In the genomic region with DNA sequence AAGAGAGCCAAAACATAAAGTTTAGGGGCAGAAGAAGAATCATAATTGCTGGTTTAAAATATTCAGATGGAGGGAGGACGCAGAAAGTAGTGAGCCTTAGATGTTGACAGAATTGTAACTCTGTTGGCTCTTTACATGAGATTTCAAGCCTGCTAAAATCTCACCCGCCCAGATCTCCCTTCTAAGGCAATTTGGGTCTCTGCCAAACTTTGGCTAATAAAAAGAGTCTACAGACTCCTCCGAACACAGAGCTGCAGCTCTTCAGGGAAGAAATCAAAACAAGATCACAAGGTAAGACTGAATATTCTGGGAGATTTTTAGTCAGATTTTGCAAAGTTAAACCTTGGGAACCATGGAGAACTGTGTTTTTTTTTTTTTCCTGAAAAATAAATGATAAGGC, we compare ENCODE assay signal across 1 cellular context.
TF ChIP-seq lines count a peak whose summit lies in the region.

A gene with protein sequence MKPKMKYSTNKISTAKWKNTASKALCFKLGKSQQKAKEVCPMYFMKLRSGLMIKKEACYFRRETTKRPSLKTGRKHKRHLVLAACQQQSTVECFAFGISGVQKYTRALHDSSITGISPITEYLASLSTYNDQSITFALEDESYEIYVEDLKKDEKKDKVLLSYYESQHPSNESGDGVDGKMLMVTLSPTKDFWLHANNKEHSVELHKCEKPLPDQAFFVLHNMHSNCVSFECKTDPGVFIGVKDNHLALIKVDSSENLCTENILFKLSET (plus strand): TSS at position 246 of the 400 bp plus-strand sequence. CDS start 25,888 bp downstream, outside the sequence.

TF ChIP-seq in GM23338, 12 proteins besides CTCF, POLR2A, EP300 and RAD21 (continued from another document):
- TF ChIP-seq, protein P1, sequence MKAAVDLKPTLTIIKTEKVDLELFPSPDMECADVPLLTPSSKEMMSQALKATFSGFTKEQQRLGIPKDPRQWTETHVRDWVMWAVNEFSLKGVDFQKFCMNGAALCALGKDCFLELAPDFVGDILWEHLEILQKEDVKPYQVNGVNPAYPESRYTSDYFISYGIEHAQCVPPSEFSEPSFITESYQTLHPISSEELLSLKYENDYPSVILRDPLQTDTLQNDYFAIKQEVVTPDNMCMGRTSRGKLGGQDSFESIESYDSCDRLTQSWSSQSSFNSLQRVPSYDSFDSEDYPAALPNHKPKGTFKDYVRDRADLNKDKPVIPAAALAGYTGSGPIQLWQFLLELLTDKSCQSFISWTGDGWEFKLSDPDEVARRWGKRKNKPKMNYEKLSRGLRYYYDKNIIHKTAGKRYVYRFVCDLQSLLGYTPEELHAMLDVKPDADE (IDR thresholded peaks at IDR 0.05) = no peak
- TF ChIP-seq ZNF114 (CRISPR knock-in tag; IDR thresholded peaks at IDR 0.05) (no peak), EZH2phosphoT487 (IDR thresholded peaks at IDR 0.05; ENCODE audit: unreplicated experiment) (no peak), ZNF331 (CRISPR knock-in tag; IDR thresholded peaks at IDR 0.05; ENCODE audit: low read depth) (no peak), STAT1 (IDR thresholded peaks at IDR 0.05; ENCODE audit: unreplicated experiment) (no peak), JUNB (IDR thresholded peaks at IDR 0.05; ENCODE audit: unreplicated experiment) (no peak)
- TF ChIP-seq, protein P2, sequence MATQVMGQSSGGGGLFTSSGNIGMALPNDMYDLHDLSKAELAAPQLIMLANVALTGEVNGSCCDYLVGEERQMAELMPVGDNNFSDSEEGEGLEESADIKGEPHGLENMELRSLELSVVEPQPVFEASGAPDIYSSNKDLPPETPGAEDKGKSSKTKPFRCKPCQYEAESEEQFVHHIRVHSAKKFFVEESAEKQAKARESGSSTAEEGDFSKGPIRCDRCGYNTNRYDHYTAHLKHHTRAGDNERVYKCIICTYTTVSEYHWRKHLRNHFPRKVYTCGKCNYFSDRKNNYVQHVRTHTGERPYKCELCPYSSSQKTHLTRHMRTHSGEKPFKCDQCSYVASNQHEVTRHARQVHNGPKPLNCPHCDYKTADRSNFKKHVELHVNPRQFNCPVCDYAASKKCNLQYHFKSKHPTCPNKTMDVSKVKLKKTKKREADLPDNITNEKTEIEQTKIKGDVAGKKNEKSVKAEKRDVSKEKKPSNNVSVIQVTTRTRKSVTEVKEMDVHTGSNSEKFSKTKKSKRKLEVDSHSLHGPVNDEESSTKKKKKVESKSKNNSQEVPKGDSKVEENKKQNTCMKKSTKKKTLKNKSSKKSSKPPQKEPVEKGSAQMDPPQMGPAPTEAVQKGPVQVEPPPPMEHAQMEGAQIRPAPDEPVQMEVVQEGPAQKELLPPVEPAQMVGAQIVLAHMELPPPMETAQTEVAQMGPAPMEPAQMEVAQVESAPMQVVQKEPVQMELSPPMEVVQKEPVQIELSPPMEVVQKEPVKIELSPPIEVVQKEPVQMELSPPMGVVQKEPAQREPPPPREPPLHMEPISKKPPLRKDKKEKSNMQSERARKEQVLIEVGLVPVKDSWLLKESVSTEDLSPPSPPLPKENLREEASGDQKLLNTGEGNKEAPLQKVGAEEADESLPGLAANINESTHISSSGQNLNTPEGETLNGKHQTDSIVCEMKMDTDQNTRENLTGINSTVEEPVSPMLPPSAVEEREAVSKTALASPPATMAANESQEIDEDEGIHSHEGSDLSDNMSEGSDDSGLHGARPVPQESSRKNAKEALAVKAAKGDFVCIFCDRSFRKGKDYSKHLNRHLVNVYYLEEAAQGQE (IDR thresholded peaks at IDR 0.05; ENCODE audit: unreplicated experiment) = no peak
